Comparison of ENCODE assay signal across 1 cellular context in genomic region chr10:112949128-112949823, GRCh38.
TF ChIP-seq lines count a peak whose summit lies in the region.

No MANE protein-coding gene starts in this region.

TF ChIP-seq in HepG2, 621 proteins besides CTCF, POLR2A, EP300 and RAD21 (continued from another document and continues in another):
- TF ChIP-seq MLXIP (CRISPR knock-in tag; IDR thresholded peaks at IDR 0.05; ENCODE audit: borderline replicate concordance) (no peak), TRAFD1 (CRISPR knock-in tag; IDR thresholded peaks at IDR 0.05; ENCODE audit: borderline replicate concordance) (0 out of 2 replicates have a peak, but pooled peaks have one; percentile 22), ZNF775 (CRISPR knock-in tag; IDR thresholded peaks at IDR 0.05; ENCODE audit: borderline replicate concordance) (no peak), CREM (IDR thresholded peaks at IDR 0.05) (peak; percentile 34; the same call in 1 of the 2 replicates), CREM (CRISPR knock-in tag; IDR thresholded peaks at IDR 0.05) (no peak), HNF4A (CRISPR knock-in tag; IDR thresholded peaks at IDR 0.05) (peak; percentile 46), GATA4 (IDR thresholded peaks at IDR 0.05; ENCODE audit: borderline replicate concordance, low read depth) (no peak), ZNF282 (IDR thresholded peaks at IDR 0.05; ENCODE audit: partially characterized antibody) (no peak), TEAD2 (CRISPR knock-in tag; IDR thresholded peaks at IDR 0.05) (no peak), KDM1A (CRISPR knock-in tag; IDR thresholded peaks at IDR 0.05) (no peak), ZNF350 (CRISPR knock-in tag; IDR thresholded peaks at IDR 0.05; ENCODE audit: borderline replicate concordance, low read depth) (no peak), ZNF230 (CRISPR knock-in tag; IDR thresholded peaks at IDR 0.05) (no peak), MAX (IDR thresholded peaks at IDR 0.05) (no peak), ZNF652 (CRISPR knock-in tag; IDR thresholded peaks at IDR 0.05; ENCODE audit: borderline replicate concordance, low read depth) (peak; percentile 87), PHF20 (CRISPR knock-in tag; IDR thresholded peaks at IDR 0.05) (no peak), CSRNP1 (CRISPR knock-in tag; IDR thresholded peaks at IDR 0.05) (no peak), ZNF138 (CRISPR knock-in tag; IDR thresholded peaks at IDR 0.05; ENCODE audit: low read depth) (no peak), MAFG (CRISPR knock-in tag; IDR thresholded peaks at IDR 0.05) (no peak), ZBTB7B (CRISPR knock-in tag; IDR thresholded peaks at IDR 0.05) (no peak), CHD2 (IDR thresholded peaks at IDR 0.05; ENCODE audit: low read depth, low read length) (no peak), GABPA (IDR thresholded peaks at IDR 0.05; ENCODE audit: low read depth, low read length) (no peak), GABPA (CRISPR knock-in tag; IDR thresholded peaks at IDR 0.05; ENCODE audit: low read depth) (no peak), TOPORS (CRISPR knock-in tag; IDR thresholded peaks at IDR 0.05) (no peak), MIER3 (CRISPR knock-in tag; IDR thresholded peaks at IDR 0.05; ENCODE audit: borderline replicate concordance) (no peak), KDM5A (IDR thresholded peaks at IDR 0.05; ENCODE audit: borderline replicate concordance, low read length) (peak; percentile 45; the same call in 1 of the 2 replicates), ZNF790 (CRISPR knock-in tag; IDR thresholded peaks at IDR 0.05; ENCODE audit: borderline replicate concordance) (no peak), CHCHD3 (CRISPR knock-in tag; IDR thresholded peaks at IDR 0.05) (no peak), ZIK1 (CRISPR knock-in tag; IDR thresholded peaks at IDR 0.05; ENCODE audit: borderline replicate concordance, low read depth) (no peak), HNF4G (IDR thresholded peaks at IDR 0.05; ENCODE audit: borderline replicate concordance, low read depth, low read length) (0 out of 2 replicates have a peak, but pooled peaks have one; percentile 33), HNF4G (CRISPR knock-in tag; IDR thresholded peaks at IDR 0.05; ENCODE audit: borderline replicate concordance, low read depth) (no peak), RERE (CRISPR knock-in tag; IDR thresholded peaks at IDR 0.05; ENCODE audit: low read depth) (no peak), POLR2AphosphoS2 (IDR thresholded peaks at IDR 0.05; ENCODE audit: low read depth, low read length) (no peak), ZNF503 (CRISPR knock-in tag; IDR thresholded peaks at IDR 0.05) (0 out of 2 replicates have a peak, but pooled peaks have one; percentile 30), CREB1 (IDR thresholded peaks at IDR 0.05) (no peak), CREB1 (CRISPR knock-in tag; IDR thresholded peaks at IDR 0.05) (peak; percentile 66), TOE1 (CRISPR knock-in tag; IDR thresholded peaks at IDR 0.05) (no peak), ZNF605 (CRISPR knock-in tag; IDR thresholded peaks at IDR 0.05) (no peak), PCBP1 (IDR thresholded peaks at IDR 0.05; ENCODE audit: borderline replicate concordance, low read depth, low read length) (no peak), ZNF280B (CRISPR knock-in tag; IDR thresholded peaks at IDR 0.05; ENCODE audit: borderline replicate concordance) (no peak), SNAPC2 (CRISPR knock-in tag; IDR thresholded peaks at IDR 0.05) (no peak), THAP11 (CRISPR knock-in tag; IDR thresholded peaks at IDR 0.05) (peak; percentile 22; the same call in 1 of the 2 replicates), IRF1 (CRISPR knock-in tag; IDR thresholded peaks at IDR 0.05; ENCODE audit: low read depth) (no peak), CEBPG (CRISPR knock-in tag; IDR thresholded peaks at IDR 0.05) (no peak), TGIF2 (CRISPR knock-in tag; IDR thresholded peaks at IDR 0.05) (no peak), HMGXB4 (CRISPR knock-in tag; IDR thresholded peaks at IDR 0.05; ENCODE audit: borderline replicate concordance in 1 of 2, low read depth in 1 of 2) (0 out of 4 replicates have a peak, but pooled peaks of 1 of the 2 experiments have one; percentile 23), PHB2 (IDR thresholded peaks at IDR 0.05; ENCODE audit: partially characterized antibody) (no peak), ZNF362 (CRISPR knock-in tag; IDR thresholded peaks at IDR 0.05; ENCODE audit: borderline replicate concordance) (peak; percentile 77)
